In genomic region chr5:81719743-81720142, GRCh38 we compare ENCODE assay signal across 22 cellular contexts. TPM values are rescaled to one million over a fixed set of nuclear protein-coding genes. Genes with fewer than 3 reads are reported as not detected.
DNase-seq lines count a peak whose midpoint lies in the region; ATAC-seq and TF ChIP-seq lines count a peak whose summit lies in the region.
"Had no signal": no experiment of that assay in that cellular context is flagged by ENCODE, and none has a peak within 500 bp of the region (broad histone marks: within the 10 kb centered on the region; RNA-seq: fewer than 3 reads in every experiment).

No MANE protein-coding gene starts in this region.

- H4K20me1 ChIP-seq in DND-41 (ENCODE audit: insufficient read depth, low read length): peaks cover 90% of the 10 kb centered on the region
- no peaks in the 10 kb centered on the region for H4K20me1 ChIP-seq in Karpas-422 (ENCODE audit: insufficient read depth, low read depth, low read length)

- TF ChIP-seq CTCF in DND-41 (IDR thresholded peaks at IDR 0.05; ENCODE audit: borderline replicate concordance, extremely low read depth, low read length, poor library complexity, severe bottlenecking) (no peak), fibroblast of villous mesenchyme (IDR thresholded peaks at IDR 0.05; ENCODE audit: insufficient read depth, low read depth, low read length) (no peak)

- DNase-seq in DND-41: no peak
- DNase-seq in Karpas-422: no peak
- DNase-seq in fibroblast of villous mesenchyme (ENCODE audit: low read depth): peak; percentile 56
- DNase-seq in stromal cell of bone marrow (ENCODE audit: low read depth): peak; percentile 12
- DNase-seq in activated naive CD4-positive, alpha-beta T cell treated with anti-CD3 and anti-CD28 coated beads, Interleukin-2, amount 50 U/mL, for 72 hours (ENCODE audit: low spot score in 2 of 2): no peak
- DNase-seq in SJCRH30: no peak
- no peak for DNase-seq in GF-D8 (lab: John Stamatoyannopoulos, UW)
- DNase-seq: ACHN, COR-L47, DMS 273 treated with DMSO at 0.1 percent for 48 hours, KG1, MV-4-11, NCI-H1417, NCI-H1930, NCI-H345, NCI-H524 treated with DMSO at 0.1 percent for 48 hours, PC-3, RPMI8226, SHP77 treated with DMSO at 0.1 percent for 48 hours had no signal

- H3K9ac ChIP-seq in DND-41 (ENCODE audit: low read depth, low read length): no peak overlapping the region
- no peak overlapping the region for H3K9ac ChIP-seq in Karpas-422 (ENCODE audit: low read length)

- H3K27ac Mint-ChIP-seq in activated naive CD4-positive, alpha-beta T cell treated with anti-CD3 and anti-CD28 coated beads, Interleukin-2, amount 50 U/mL, for 72 hours: no peak overlapping the region
- H3K27ac Mint-ChIP-seq: CD14-positive monocyte had no signal

- H3K36me3 Mint-ChIP-seq in activated naive CD4-positive, alpha-beta T cell treated with anti-CD3 and anti-CD28 coated beads, Interleukin-2, amount 50 U/mL, for 72 hours: peaks cover 0 to 1% of the 10 kb centered on the region in 2 donors

- no peaks in the 10 kb centered on the region for H3K27me3 ChIP-seq in DND-41 (ENCODE audit: insufficient read depth, low read length, poor library complexity)
- no peaks in the 10 kb centered on the region for H3K27me3 ChIP-seq in Karpas-422 (ENCODE audit: low read length)
- H3K27me3 ChIP-seq in SJCRH30: no peaks in the 10 kb centered on the region

- H3K4me3 ChIP-seq in DND-41 (ENCODE audit: low read depth in 1 of 2, low read length in 2 of 2) (no peak overlapping the region), Karpas-422 (ENCODE audit: low read length) (no peak overlapping the region; the same call in 1 of the 2 replicates), fibroblast of villous mesenchyme (ENCODE audit: low read depth, low read length) (no peak overlapping the region), SJCRH30 (no peak overlapping the region)

- H3K4me1 ChIP-seq in DND-41 (ENCODE audit: insufficient read depth, low read length) (peaks cover 82% of the 10 kb centered on the region), Karpas-422 (ENCODE audit: low read length) (peaks cover 73% of the 10 kb centered on the region), SJCRH30 (no peaks in the 10 kb centered on the region)

- H3K4me2 ChIP-seq in DND-41 (ENCODE audit: insufficient read depth, low read length) (peak overlapping the region; percentile 8; the same call in 1 of the 2 replicates), Karpas-422 (ENCODE audit: low read depth, low read length, poor library complexity, severe bottlenecking) (peak overlapping the region; percentile 43)

- no peaks in the 10 kb centered on the region for H3K9me3 Mint-ChIP-seq in activated naive CD4-positive, alpha-beta T cell treated with anti-CD3 and anti-CD28 coated beads, Interleukin-2, amount 50 U/mL, for 72 hours

- H3K27ac ChIP-seq in DND-41 (ENCODE audit: low read length) (peak overlapping the region; percentile 43), Karpas-422 (ENCODE audit: low read length) (peak overlapping the region; percentile 21), SJCRH30 (no peak overlapping the region)

- H3K9me3 ChIP-seq in DND-41 (ENCODE audit: insufficient read depth, low read length, severe bottlenecking) (no peaks in the 10 kb centered on the region), Karpas-422 (ENCODE audit: low read length) (no peaks in the 10 kb centered on the region), SJCRH30 (replicated peaks) (no peaks in the 10 kb centered on the region)

- H3K36me3 ChIP-seq in DND-41 (ENCODE audit: insufficient read depth, low read length): peaks cover 23% of the 10 kb centered on the region; the same call in 1 of the 2 replicates
- H3K36me3 ChIP-seq in Karpas-422 (ENCODE audit: insufficient read depth, low read length): no peaks in the 10 kb centered on the region
- H3K36me3 ChIP-seq in SJCRH30: no peaks in the 10 kb centered on the region

- no peak for ATAC-seq in DND-41 (ENCODE audit: insufficient read depth, low read depth)
- ATAC-seq in activated naive CD4-positive, alpha-beta T cell treated with anti-CD3 and anti-CD28 coated beads, Interleukin-2, amount 50 U/mL, for 72 hours: no peak
- ATAC-seq: HepG2, PC-3, SK-N-SH treated with all-trans-retinoic acid at 6 μM for 48 hours had no signal

- H3K79me2 ChIP-seq in DND-41 (ENCODE audit: insufficient read depth, low read length) (peaks cover 100% of the 10 kb centered on the region), Karpas-422 (ENCODE audit: low read length) (peaks cover 100% of the 10 kb centered on the region)

- H2AFZ ChIP-seq in DND-41 (ENCODE audit: low read depth, low read length) (no peak overlapping the region), Karpas-422 (ENCODE audit: low read length) (no peak overlapping the region)

- no peaks in the 10 kb centered on the region for H3K9me2 ChIP-seq in Karpas-422 (replicated peaks; ENCODE audit: insufficient read depth, low read length)

RNA-seq across cellular contexts. Expression of gene SSBP2, which starts 31.2 kb away (rescaled TPM):
- total RNA-seq in Karpas-422 (2014; rRNA removed; shearing (Covaris generic); ENCODE audit: low replicate concordance): 74.2 and 148 TPM in 2 replicates
- total RNA-seq in fibroblast of villous mesenchyme: 15.5 and 18.7 TPM in 2 replicates
- 10 to 100 TPM in 1 of 2 donors, 1 to 10 TPM in 1; 10.0 to 20.9 TPM for total RNA-seq in activated naive CD4-positive, alpha-beta T cell treated with anti-CD3 and anti-CD28 coated beads, Interleukin-2, amount 50 U/mL, for 72 hours
- total RNA-seq in SJCRH30 (2014; rRNA removed; shearing (Covaris generic)): 28.9 and 30.0 TPM in 2 replicates
- total RNA-seq: HepG2 had no signal

Comparison
In these comparisons a context has a peak if more than half of its experiments do, and no peak if none do; other contexts are left out.
1. DNase-seq: peak in fibroblast of villous mesenchyme (single experiment) and stromal cell of bone marrow (single experiment); none in DND-41 (single experiment), Karpas-422 (single experiment), activated naive CD4-positive, alpha-beta T cell treated with anti-CD3 and anti-CD28 coated beads, Interleukin-2, amount 50 U/mL, for 72 hours (0 of 2), SJCRH30 (0 of 2) and GF-D8 (single experiment).